In the genomic region with DNA sequence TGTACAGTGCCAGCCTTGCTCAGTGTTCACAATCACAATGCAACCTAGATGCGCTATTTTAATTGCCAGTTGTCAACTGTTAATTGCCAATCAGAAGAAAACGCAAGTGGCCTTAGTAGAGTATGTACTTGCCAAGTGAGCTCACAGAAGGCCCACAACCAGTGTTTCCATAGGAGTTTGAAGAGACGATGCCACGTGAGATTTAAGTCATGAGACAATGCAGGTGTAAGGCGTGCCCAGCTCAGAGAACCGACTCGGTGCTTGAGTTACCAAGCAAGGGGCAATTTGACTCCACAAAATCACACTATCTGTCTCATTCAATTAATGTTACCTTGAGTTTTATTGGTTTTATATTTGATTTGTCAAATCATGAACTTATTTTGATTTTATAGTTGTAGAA, we compare ENCODE assay signal across 1 cellular context.
TF ChIP-seq lines count a peak whose summit lies in the region.

No MANE protein-coding gene starts in this region.

TF ChIP-seq in K562, 482 proteins besides CTCF, POLR2A, EP300 and RAD21 (continued from another document):
- TF ChIP-seq, protein P1, sequence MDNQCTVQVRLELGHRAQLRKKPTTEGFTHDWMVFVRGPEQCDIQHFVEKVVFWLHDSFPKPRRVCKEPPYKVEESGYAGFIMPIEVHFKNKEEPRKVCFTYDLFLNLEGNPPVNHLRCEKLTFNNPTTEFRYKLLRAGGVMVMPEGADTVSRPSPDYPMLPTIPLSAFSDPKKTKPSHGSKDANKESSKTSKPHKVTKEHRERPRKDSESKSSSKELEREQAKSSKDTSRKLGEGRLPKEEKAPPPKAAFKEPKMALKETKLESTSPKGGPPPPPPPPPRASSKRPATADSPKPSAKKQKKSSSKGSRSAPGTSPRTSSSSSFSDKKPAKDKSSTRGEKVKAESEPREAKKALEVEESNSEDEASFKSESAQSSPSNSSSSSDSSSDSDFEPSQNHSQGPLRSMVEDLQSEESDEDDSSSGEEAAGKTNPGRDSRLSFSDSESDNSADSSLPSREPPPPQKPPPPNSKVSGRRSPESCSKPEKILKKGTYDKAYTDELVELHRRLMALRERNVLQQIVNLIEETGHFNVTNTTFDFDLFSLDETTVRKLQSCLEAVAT (IDR thresholded peaks at IDR 0.05), result no peak
- TF ChIP-seq ATF1 (CRISPR knock-in tag; IDR thresholded peaks at IDR 0.05), result no peak
- no peak for TF ChIP-seq ATF1 (tag; IDR thresholded peaks at IDR 0.05)
- TF ChIP-seq PML (IDR thresholded peaks at IDR 0.05; ENCODE audit: low read length), result no peak
- TF ChIP-seq, protein P2, sequence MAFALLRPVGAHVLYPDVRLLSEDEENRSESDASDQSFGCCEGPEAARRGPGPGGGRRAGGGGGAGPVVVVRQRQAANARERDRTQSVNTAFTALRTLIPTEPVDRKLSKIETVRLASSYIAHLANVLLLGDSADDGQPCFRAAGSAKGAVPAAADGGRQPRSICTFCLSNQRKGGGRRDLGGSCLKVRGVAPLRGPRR (CRISPR knock-in tag; IDR thresholded peaks at IDR 0.05), result no peak
- TF ChIP-seq FOXA1 (IDR thresholded peaks at IDR 0.05; ENCODE audit: borderline replicate concordance), result no peak
